In the genomic region with DNA sequence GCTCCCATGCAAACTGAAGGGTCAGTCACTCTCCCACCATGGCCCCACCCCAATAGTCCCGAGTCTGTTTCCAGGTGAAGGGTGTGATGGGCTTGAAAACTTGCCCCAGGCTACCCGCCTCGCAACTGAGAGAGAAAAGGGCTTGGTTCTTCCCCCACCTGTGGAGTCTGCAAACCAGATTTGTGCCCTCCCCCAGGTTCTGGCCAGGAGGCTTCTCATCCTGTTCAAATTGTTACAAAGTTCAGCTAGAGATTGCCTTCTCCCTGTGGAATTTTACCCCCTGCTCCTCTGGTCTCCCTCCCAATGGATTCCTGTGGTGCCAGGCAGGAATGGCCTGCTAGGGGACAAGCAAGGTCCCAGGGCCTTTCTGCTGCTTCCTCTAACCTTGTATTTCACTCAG, we compare ENCODE assay signal across 23 cellular contexts.
"Had no signal": no experiment of that assay in that cellular context is flagged by ENCODE, and none has a peak within 500 bp of the region (broad histone marks: within the 10 kb centered on the region; RNA-seq: fewer than 3 reads in every experiment).

No MANE protein-coding gene starts in this region.

- H3K4me3 ChIP-seq: esophagus squamous epithelium, left lung, ovary, psoas muscle, smooth muscle cell, thoracic aorta, tibial nerve, upper lobe of left lung had no signal

- FAIRE-seq: urothelium cell line had no signal

- H3K4me2 ChIP-seq: smooth muscle cell had no signal

- H3K27me3 ChIP-seq: esophagus squamous epithelium, left lung, ovary, tibial nerve, upper lobe of left lung had no signal

- H3K27ac ChIP-seq: esophagus squamous epithelium, left lung, ovary, psoas muscle, thoracic aorta, tibial nerve, upper lobe of left lung had no signal

- ATAC-seq: effector memory CD8-positive, alpha-beta T cell; left cardiac atrium; left lung; natural killer cell; psoas muscle; right cardiac atrium; stimulated activated naive B cell treated with anti-CD40 and anti-IgM and Interleukin-4, amounts not matched to agents 10 μg/mL and 1 μg/mL and 100 μg/mL, for 72 hours had no signal

- H3K9me3 ChIP-seq: esophagus squamous epithelium, left lung, ovary, psoas muscle, thoracic aorta, upper lobe of left lung had no signal

- H3K4me1 ChIP-seq: esophagus squamous epithelium, left lung, psoas muscle, tibial nerve, upper lobe of left lung had no signal

- DNase-seq: cerebellar nuclear complex; cortex of kidney; effector memory CD8-positive, alpha-beta T cell; erythroblast; esophagus squamous epithelium; foreskin melanocyte; head of caudate nucleus; left cardiac atrium; left lung; mesenchymal stem cell; midbrain; natural killer cell; occipital lobe; ovary; psoas muscle; stimulated activated CD4-positive, alpha-beta T cell treated with anti-CD3 and anti-CD28 coated beads, Interleukin-2, amount 100 ng/mL, for 48 hours; stimulated activated naive B cell treated with anti-CD40 and anti-IgM and Interleukin-4, amounts not matched to agents 10 μg/mL and 1 μg/mL and 100 μg/mL, for 72 hours; upper lobe of left lung had no signal

- H3K36me3 ChIP-seq: esophagus squamous epithelium, left lung, ovary, thoracic aorta, tibial nerve, upper lobe of left lung had no signal
